ENCODE assay signal across 8 cellular contexts in the genomic region with DNA sequence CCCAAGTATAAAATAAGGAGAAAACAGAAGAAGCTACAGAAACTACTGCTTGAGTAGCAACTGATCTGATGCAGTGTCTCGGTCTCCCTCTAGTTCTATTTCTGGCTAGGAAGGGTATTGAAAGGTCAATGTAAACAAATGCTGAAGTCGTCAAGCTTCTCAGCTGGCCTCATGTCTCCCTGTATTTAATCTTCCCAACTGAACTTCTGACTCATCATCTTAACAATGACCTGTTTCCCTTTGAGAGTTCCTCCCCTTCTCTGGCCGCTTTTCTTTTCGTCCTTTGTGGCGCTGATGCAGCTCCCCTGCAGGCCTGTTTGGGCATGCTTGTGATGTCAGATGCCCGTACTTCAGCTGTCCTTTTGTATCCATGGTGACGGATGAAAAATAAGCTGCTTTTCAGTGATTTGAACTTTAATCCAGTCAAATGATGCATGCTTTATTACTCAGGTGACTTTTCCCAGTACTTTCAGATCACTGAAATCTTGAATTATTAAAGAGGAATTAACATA. TPM values are rescaled to one million over a fixed set of nuclear protein-coding genes. Genes with fewer than 3 reads are reported as not detected.
DNase-seq lines count a peak whose midpoint lies in the region; ATAC-seq and TF ChIP-seq lines count a peak whose summit lies in the region.

No MANE protein-coding gene starts in this region.

- H3K4me1 Mint-ChIP-seq in progenitor cell of endocrine pancreas (ENCODE audit: low read depth), result peaks cover 20% of the 10 kb centered on the region

- H3K27me3 ChIP-seq in heart right ventricle, result no peaks in the 10 kb centered on the region

- peaks cover 0 to 24% (median 0%) of the 10 kb centered on the region in 9 donors for H3K36me3 ChIP-seq in heart right ventricle

- H3K9me3 Mint-ChIP-seq in progenitor cell of endocrine pancreas (ENCODE audit: low read depth), result no peaks in the 10 kb centered on the region

- WGBS in heart right ventricle, 2 donors, result 1 to 6% methylated on average over 7 of the region's 7 CpGs

- H3K27ac ChIP-seq in angular gyrus (ENCODE audit: low read depth, low read length) (peak overlapping the region; percentile 56), heart right ventricle (peak overlapping the region in 9 of 10 donors; percentile 37 to 70 (median 52))

- DNase-seq in COLO668 (lab: John Stamatoyannopoulos, UW; ENCODE audit: unreplicated experiment) (peak; percentile 48), NCI-H345 (lab: John Stamatoyannopoulos, UW) (peak; percentile 91), heart right ventricle (peak; percentile 44 to 77), progenitor cell of endocrine pancreas (ENCODE audit: low spot score, unreplicated experiment) (peak; percentile 24)
- no peak for DNase-seq in stimulated activated CD4-positive, alpha-beta T cell treated with anti-CD3 and anti-CD28 coated beads, Interleukin-2, amount 100 ng/mL, for 24 hours

- peak; percentile 76 for ATAC-seq in GM19328 (IDR thresholded peaks at IDR 0.05; ENCODE audit: unreplicated experiment)
- ATAC-seq in HG03196 (IDR thresholded peaks at IDR 0.05; ENCODE audit: unreplicated experiment), result peak; percentile 90
- peak; percentile 86 to 97 (median 93) for ATAC-seq in heart right ventricle

- peak overlapping the region; percentile 54 for H3K4me3 Mint-ChIP-seq in progenitor cell of endocrine pancreas (ENCODE audit: low read depth)

- no peaks in the 10 kb centered on the region for H3K27me3 Mint-ChIP-seq in progenitor cell of endocrine pancreas

- H3K36me3 Mint-ChIP-seq in progenitor cell of endocrine pancreas (ENCODE audit: insufficient read depth), result peaks cover 27% of the 10 kb centered on the region

- peak overlapping the region in 6 of 10 donors; percentile 16 to 35 (median 23) for H3K4me3 ChIP-seq in heart right ventricle

- intact Hi-C loops in heart right ventricle (cut with DNase I), result loop anchor here in 3 of 10 donors (10.0 kb wide), 1 partner anchor 310 kb away; a partner anchor contains a TSS

- TF ChIP-seq CTCF in heart right ventricle (IDR thresholded peaks at IDR 0.05), result peak in 8 of 9 donors; percentile 45 to 71 (median 55)
- TF ChIP-seq CTCF in progenitor cell of endocrine pancreas (IDR thresholded peaks at IDR 0.05; ENCODE audit: unreplicated experiment), result peak; percentile 63

- peaks cover 4 to 34% (median 26%) of the 10 kb centered on the region in 9 donors for H3K4me1 ChIP-seq in heart right ventricle

- H3K9me3 ChIP-seq in heart right ventricle, result no peaks in the 10 kb centered on the region

- peak overlapping the region; percentile 69 for H3K27ac Mint-ChIP-seq in progenitor cell of endocrine pancreas

RNA-seq across cellular contexts. Expression of a gene that starts 7.8 kb away (rescaled TPM):
- 1 to 10 TPM; 1.4 to 2.7 (median 2.2) TPM for total RNA-seq in heart right ventricle
- polyA plus RNA-seq in heart right ventricle, result 1 to 10 TPM in 1 of 2 donors, under 1 TPM in 1; 0.94 to 1.1 TPM
- total RNA-seq in progenitor cell of endocrine pancreas, result 8.9 and 9.9 TPM in 2 replicates

Comparison
In these comparisons a context has a peak if more than half of its experiments do, and no peak if none do; other contexts are left out.
1. DNase-seq: peak in COLO668 (single experiment), NCI-H345 (single experiment), heart right ventricle (2 of 2) and progenitor cell of endocrine pancreas (single experiment); none in stimulated activated CD4-positive, alpha-beta T cell treated with anti-CD3 and anti-CD28 coated beads, Interleukin-2, amount 100 ng/mL, for 24 hours (0 of 2).
2. Peak in every context shown above with its lines, with median percentiles within 50 percentile points of each other: ATAC-seq.